ENCODE assay signal across 8 cellular contexts in the genomic region with DNA sequence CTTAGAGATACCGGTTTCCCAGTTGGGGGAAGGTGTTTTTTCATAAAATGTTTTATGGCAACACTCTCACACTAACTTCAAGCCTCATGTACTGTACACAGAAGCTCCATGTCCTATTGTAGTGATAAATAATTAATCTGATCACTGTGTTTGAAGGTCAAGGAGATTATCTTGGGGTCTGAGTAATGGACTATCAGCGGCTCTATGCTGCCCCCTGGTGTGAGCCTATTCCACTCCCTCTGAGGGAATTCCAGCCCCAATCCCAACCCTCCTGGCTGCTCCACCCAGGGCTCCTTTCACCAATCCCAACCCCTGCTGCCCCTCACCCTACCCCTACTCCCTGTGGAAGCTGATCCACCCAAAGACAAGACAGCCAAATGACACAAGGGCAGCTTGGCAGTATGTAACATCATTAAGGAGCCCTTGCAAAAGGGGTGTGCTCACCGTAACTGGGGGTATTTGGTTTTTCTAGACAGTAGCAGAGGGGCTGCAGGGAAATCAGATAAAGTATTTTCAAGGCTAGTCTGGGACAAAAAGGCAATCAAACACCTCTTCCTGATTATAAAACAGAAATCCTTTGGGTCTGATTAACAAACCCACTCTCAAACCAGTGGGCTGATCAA. TPM values are rescaled to one million over a fixed set of nuclear protein-coding genes. Genes with fewer than 3 reads are reported as not detected.
DNase-seq lines count a peak whose midpoint lies in the region; ATAC-seq and TF ChIP-seq lines count a peak whose summit lies in the region.

No MANE protein-coding gene starts in this region.

- DNase-seq in ACHN (peak; percentile 55), NCI-H748 (lab: John Stamatoyannopoulos, UW; ENCODE audit: unreplicated experiment) (peak; percentile 40), heart right ventricle (peak; percentile 49 to 50), retinal pigment epithelial cell (ENCODE audit: low read depth) (no peak)
- DNase-seq in activated T-helper 9 cell treated with anti-CD3 and anti-CD28 coated beads, Interleukin-2, amount 50 U/mL, for 16 hours (ENCODE audit: low read depth): peak; percentile 17

- in situ Hi-C loops in ACHN (cut with HindIII; ENCODE audit: low pct_ligation_motif_present, low pct_unique_long_range_greater_than_20kb, low sequenced_read_pairs): no loop called here

- no peak overlapping the region for H3K27ac ChIP-seq in heart right ventricle

- H3K36me3 ChIP-seq in heart right ventricle: peaks cover 0 to 100% (median 44%) of the 10 kb centered on the region in 9 donors

- H3K27me3 ChIP-seq in heart right ventricle: no peaks in the 10 kb centered on the region

- no peak overlapping the region for H3K4me3 ChIP-seq in heart right ventricle
- H3K4me3 ChIP-seq in retinal pigment epithelial cell (ENCODE audit: low read length): no peak overlapping the region

- ATAC-seq in heart right ventricle (peak in 7 of 8 donors; percentile 45 to 72 (median 61)), HG03196 (IDR thresholded peaks at IDR 0.05; ENCODE audit: unreplicated experiment) (no peak), HG03025 (IDR thresholded peaks at IDR 0.05; ENCODE audit: low FRiP score, unreplicated experiment) (no peak)

- intact Hi-C loops in heart right ventricle (cut with DNase I): loop anchor here in 8 of 10 donors (2.0 to 10.0 kb wide), 8 partner anchors 62 to 804 kb away; no protein-coding TSS in a partner anchor

- H3K9me3 ChIP-seq in heart right ventricle: no peaks in the 10 kb centered on the region

- H3K4me1 ChIP-seq in heart right ventricle: peaks cover 0 to 21% (median 3%) of the 10 kb centered on the region in 9 donors

- peak; percentile 89 for TF ChIP-seq CTCF in GM12873 (IDR thresholded peaks at IDR 0.05; ENCODE audit: insufficient read depth, low read depth, low read length, missing control alignments)
- TF ChIP-seq CTCF in heart right ventricle (IDR thresholded peaks at IDR 0.05): peak; percentile 42 to 80 (median 72)
- TF ChIP-seq CTCF in retinal pigment epithelial cell (conservative IDR thresholded peaks at IDR 0.05; ENCODE audit: low read depth, low read length): peak; percentile 95

- WGBS in heart right ventricle, 2 donors: 34 to 35% methylated on average over 3 of the region's 3 CpGs

RNA-seq across cellular contexts. Expression of gene HPS4, which starts 22.3 kb away (rescaled TPM):
- 10 to 100 TPM in 3 of 10 donors, 1 to 10 TPM in 7; 6.6 to 12.0 (median 9.0) TPM for total RNA-seq in heart right ventricle
- polyA plus RNA-seq in heart right ventricle: 10 to 100 TPM in 1 of 2 donors, 1 to 10 TPM in 1; 4.6 to 14.3 TPM

RNA-seq across cellular contexts. Expression of gene SRRD, which starts 22.4 kb away (rescaled TPM):
- 10 to 100 TPM; 19.5 to 26.3 (median 21.2) TPM for total RNA-seq in heart right ventricle
- polyA plus RNA-seq in heart right ventricle: 10 to 100 TPM; 11.9 to 17.8 TPM

RNA-seq across cellular contexts. Expression of gene ASPHD2, which starts 32.2 kb away (rescaled TPM):
- total RNA-seq in heart right ventricle: 1 to 10 TPM in 1 of 10 donors, under 1 TPM in 7, not detected in 2; 0.07 to 1.8 (median 0.13) TPM
- polyA plus RNA-seq in heart right ventricle: under 1 TPM in 1 of 2 donors, not detected in 1; 0.19 TPM

RNA-seq across cellular contexts. Expression of gene TFIP11, which starts 51.0 kb away (rescaled TPM):
- total RNA-seq in heart right ventricle: 10 to 100 TPM; 18.8 to 25.5 (median 22.8) TPM
- polyA plus RNA-seq in heart right ventricle: 10 to 100 TPM; 22.4 to 25.0 TPM

Comparison
In these comparisons a context has a peak if more than half of its experiments do, and no peak if none do; other contexts are left out.
1. ATAC-seq: peak in heart right ventricle (7 of 8); none in HG03196 (single experiment) and HG03025 (single experiment).
2. Peak in every context shown above with its lines, with median percentiles within 50 percentile points of each other: CTCF ChIP-seq.